ENCODE assay signal across 2 cellular contexts in the genomic region with DNA sequence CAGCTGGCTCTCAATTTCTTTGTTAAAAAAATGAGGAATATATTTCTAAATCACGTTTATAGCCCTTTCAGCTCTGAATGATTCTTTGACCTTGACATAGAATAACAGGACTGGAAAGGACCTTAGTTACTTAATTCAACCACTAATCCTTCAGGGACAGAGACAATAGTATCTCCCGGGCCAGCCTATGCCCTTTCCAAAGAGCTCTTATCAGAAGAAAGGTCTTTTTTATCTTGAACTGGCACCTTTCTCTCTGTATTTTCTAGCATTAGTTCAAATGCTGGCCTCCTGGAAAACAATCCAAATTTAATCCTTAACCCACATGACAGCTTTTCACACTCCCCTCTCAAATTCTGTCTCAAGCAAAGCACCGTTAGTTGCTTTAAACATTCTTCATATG.
TF ChIP-seq lines count a peak whose summit lies in the region.

No MANE protein-coding gene starts in this region.

TF ChIP-seq in GM23338, 12 proteins besides CTCF, POLR2A, EP300 and RAD21 (continued from another document):
- TF ChIP-seq, protein P1, sequence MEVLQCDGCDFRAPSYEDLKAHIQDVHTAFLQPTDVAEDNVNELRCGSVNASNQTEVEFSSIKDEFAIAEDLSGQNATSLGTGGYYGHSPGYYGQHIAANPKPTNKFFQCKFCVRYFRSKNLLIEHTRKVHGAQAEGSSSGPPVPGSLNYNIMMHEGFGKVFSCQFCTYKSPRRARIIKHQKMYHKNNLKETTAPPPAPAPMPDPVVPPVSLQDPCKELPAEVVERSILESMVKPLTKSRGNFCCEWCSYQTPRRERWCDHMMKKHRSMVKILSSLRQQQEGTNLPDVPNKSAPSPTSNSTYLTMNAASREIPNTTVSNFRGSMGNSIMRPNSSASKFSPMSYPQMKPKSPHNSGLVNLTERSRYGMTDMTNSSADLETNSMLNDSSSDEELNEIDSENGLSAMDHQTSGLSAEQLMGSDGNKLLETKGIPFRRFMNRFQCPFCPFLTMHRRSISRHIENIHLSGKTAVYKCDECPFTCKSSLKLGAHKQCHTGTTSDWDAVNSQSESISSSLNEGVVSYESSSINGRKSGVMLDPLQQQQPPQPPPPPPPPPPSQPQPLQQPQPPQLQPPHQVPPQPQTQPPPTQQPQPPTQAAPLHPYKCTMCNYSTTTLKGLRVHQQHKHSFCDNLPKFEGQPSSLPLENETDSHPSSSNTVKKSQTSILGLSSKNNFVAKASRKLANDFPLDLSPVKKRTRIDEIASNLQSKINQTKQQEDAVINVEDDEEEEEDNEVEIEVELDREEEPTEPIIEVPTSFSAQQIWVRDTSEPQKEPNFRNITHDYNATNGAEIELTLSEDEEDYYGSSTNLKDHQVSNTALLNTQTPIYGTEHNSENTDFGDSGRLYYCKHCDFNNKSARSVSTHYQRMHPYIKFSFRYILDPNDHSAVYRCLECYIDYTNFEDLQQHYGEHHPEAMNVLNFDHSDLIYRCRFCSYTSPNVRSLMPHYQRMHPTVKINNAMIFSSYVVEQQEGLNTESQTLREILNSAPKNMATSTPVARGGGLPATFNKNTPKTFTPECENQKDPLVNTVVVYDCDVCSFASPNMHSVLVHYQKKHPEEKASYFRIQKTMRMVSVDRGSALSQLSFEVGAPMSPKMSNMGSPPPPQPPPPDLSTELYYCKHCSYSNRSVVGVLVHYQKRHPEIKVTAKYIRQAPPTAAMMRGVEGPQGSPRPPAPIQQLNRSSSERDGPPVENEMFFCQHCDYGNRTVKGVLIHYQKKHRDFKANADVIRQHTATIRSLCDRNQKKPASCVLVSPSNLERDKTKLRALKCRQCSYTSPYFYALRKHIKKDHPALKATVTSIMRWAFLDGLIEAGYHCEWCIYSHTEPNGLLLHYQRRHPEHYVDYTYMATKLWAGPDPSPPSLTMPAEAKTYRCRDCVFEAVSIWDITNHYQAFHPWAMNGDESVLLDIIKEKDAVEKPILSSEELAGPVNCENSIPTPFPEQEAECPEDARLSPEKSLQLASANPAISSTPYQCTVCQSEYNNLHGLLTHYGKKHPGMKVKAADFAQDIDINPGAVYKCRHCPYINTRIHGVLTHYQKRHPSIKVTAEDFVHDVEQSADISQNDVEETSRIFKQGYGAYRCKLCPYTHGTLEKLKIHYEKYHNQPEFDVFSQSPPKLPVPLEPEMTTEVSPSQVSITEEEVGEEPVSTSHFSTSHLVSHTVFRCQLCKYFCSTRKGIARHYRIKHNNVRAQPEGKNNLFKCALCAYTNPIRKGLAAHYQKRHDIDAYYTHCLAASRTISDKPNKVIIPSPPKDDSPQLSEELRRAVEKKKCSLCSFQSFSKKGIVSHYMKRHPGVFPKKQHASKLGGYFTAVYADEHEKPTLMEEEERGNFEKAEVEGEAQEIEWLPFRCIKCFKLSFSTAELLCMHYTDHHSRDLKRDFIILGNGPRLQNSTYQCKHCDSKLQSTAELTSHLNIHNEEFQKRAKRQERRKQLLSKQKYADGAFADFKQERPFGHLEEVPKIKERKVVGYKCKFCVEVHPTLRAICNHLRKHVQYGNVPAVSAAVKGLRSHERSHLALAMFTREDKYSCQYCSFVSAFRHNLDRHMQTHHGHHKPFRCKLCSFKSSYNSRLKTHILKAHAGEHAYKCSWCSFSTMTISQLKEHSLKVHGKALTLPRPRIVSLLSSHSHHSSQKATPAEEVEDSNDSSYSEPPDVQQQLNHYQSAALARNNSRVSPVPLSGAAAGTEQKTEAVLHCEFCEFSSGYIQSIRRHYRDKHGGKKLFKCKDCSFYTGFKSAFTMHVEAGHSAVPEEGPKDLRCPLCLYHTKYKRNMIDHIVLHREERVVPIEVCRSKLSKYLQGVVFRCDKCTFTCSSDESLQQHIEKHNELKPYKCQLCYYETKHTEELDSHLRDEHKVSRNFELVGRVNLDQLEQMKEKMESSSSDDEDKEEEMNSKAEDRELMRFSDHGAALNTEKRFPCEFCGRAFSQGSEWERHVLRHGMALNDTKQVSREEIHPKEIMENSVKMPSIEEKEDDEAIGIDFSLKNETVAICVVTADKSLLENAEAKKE (CRISPR knock-in tag; IDR thresholded peaks at IDR 0.05) = no peak
- TF ChIP-seq, protein P2, sequence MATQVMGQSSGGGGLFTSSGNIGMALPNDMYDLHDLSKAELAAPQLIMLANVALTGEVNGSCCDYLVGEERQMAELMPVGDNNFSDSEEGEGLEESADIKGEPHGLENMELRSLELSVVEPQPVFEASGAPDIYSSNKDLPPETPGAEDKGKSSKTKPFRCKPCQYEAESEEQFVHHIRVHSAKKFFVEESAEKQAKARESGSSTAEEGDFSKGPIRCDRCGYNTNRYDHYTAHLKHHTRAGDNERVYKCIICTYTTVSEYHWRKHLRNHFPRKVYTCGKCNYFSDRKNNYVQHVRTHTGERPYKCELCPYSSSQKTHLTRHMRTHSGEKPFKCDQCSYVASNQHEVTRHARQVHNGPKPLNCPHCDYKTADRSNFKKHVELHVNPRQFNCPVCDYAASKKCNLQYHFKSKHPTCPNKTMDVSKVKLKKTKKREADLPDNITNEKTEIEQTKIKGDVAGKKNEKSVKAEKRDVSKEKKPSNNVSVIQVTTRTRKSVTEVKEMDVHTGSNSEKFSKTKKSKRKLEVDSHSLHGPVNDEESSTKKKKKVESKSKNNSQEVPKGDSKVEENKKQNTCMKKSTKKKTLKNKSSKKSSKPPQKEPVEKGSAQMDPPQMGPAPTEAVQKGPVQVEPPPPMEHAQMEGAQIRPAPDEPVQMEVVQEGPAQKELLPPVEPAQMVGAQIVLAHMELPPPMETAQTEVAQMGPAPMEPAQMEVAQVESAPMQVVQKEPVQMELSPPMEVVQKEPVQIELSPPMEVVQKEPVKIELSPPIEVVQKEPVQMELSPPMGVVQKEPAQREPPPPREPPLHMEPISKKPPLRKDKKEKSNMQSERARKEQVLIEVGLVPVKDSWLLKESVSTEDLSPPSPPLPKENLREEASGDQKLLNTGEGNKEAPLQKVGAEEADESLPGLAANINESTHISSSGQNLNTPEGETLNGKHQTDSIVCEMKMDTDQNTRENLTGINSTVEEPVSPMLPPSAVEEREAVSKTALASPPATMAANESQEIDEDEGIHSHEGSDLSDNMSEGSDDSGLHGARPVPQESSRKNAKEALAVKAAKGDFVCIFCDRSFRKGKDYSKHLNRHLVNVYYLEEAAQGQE (IDR thresholded peaks at IDR 0.05; ENCODE audit: unreplicated experiment) = no peak
- TF ChIP-seq ZNF331 (CRISPR knock-in tag; IDR thresholded peaks at IDR 0.05; ENCODE audit: low read depth) = no peak

TF ChIP-seq in K562, 482 proteins besides CTCF, POLR2A, EP300 and RAD21 (continued from another document and continues in another):
- TF ChIP-seq, protein P3, sequence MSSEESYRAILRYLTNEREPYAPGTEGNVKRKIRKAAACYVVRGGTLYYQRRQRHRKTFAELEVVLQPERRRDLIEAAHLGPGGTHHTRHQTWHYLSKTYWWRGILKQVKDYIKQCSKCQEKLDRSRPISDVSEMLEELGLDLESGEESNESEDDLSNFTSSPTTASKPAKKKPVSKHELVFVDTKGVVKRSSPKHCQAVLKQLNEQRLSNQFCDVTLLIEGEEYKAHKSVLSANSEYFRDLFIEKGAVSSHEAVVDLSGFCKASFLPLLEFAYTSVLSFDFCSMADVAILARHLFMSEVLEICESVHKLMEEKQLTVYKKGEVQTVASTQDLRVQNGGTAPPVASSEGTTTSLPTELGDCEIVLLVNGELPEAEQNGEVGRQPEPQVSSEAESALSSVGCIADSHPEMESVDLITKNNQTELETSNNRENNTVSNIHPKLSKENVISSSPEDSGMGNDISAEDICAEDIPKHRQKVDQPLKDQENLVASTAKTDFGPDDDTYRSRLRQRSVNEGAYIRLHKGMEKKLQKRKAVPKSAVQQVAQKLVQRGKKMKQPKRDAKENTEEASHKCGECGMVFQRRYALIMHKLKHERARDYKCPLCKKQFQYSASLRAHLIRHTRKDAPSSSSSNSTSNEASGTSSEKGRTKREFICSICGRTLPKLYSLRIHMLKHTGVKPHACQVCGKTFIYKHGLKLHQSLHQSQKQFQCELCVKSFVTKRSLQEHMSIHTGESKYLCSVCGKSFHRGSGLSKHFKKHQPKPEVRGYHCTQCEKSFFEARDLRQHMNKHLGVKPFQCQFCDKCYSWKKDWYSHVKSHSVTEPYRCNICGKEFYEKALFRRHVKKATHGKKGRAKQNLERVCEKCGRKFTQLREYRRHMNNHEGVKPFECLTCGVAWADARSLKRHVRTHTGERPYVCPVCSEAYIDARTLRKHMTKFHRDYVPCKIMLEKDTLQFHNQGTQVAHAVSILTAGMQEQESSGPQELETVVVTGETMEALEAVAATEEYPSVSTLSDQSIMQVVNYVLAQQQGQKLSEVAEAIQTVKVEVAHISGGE (CRISPR knock-in tag; IDR thresholded peaks at IDR 0.05) = peak in 1 of 3 experiments; percentile 61; a peak in 1 of 6 replicates
- peak; percentile 79 for TF ChIP-seq TCF3 (CRISPR knock-in tag; IDR thresholded peaks at IDR 0.05)
- TF ChIP-seq VEZF1 (CRISPR knock-in tag; IDR thresholded peaks at IDR 0.05) = peak; percentile 31
- 0 out of 2 replicates have a peak, but pooled peaks have one; percentile 29 for TF ChIP-seq SMARCE1 (IDR thresholded peaks at IDR 0.05)
- TF ChIP-seq TAL1 (IDR thresholded peaks at IDR 0.05) = peak; percentile 81
- TF ChIP-seq SOX6 (IDR thresholded peaks at IDR 0.05) = peak; percentile 95
- TF ChIP-seq SMARCA4 (IDR thresholded peaks at IDR 0.05) = peak; percentile 64; the same call in 1 of the 2 replicates
- TF ChIP-seq ZFX (CRISPR knock-in tag; IDR thresholded peaks at IDR 0.05) = no peak
- peak; percentile 58; the same call in 1 of the 2 replicates for TF ChIP-seq STAT5A (IDR thresholded peaks at IDR 0.05; ENCODE audit: borderline replicate concordance, low read length)
- TF ChIP-seq ZNF24 (IDR thresholded peaks at IDR 0.05) = peak; percentile 58; the same call in 1 of the 2 replicates
- no peak for TF ChIP-seq NFXL1 (CRISPR knock-in tag; IDR thresholded peaks at IDR 0.05)
- TF ChIP-seq ADNP (tag; IDR thresholded peaks at IDR 0.05) = peak; percentile 45; the same call in 1 of the 2 replicates
- no peak for TF ChIP-seq HNRNPH1 (optimal IDR thresholded peaks at IDR 0.05; ENCODE audit: low read depth, low read length)
- peak; percentile 23; the same call in 1 of the 2 replicates for TF ChIP-seq PHB2 (IDR thresholded peaks at IDR 0.05; ENCODE audit: low read depth)
- no peak for TF ChIP-seq ZNF318 (IDR thresholded peaks at IDR 0.05; ENCODE audit: borderline replicate concordance in 1 of 2, low read depth in 1 of 2)
